ENCODE assay signal across 8 cellular contexts in the genomic region with DNA sequence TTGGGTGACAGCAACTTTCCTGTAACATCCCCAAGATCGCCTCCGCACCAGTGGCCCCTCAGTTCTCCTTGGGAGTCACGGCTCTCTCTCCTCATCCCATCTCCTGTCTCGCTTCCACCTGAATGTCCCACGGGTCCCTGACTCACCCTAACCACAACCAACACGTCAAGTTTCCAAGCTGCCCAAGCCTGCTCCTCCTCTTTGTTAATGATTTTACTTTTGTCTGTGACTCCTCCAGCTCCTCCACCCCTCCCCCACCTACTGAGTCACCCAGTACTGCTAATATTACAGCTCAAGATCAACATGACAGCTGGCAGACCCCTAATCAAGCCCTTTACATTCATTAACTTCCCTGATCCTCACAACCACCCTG. TPM values are rescaled to one million over a fixed set of nuclear protein-coding genes. Genes with fewer than 3 reads are reported as not detected.
DNase-seq lines count a peak whose midpoint lies in the region; ATAC-seq, FAIRE-seq and TF ChIP-seq lines count a peak whose summit lies in the region.

No MANE protein-coding gene starts in this region.

- ATAC-seq in stimulated activated naive CD8-positive, alpha-beta T cell treated with anti-CD3 and anti-CD28 coated beads, Interleukin-15, Interleukin-2, amounts not matched to agents 100 U/mL and 50 U/mL, for 24 hours, result peak; percentile 62
- no peak for ATAC-seq in stimulated activated naive CD8-positive, alpha-beta T cell treated with anti-CD3 and anti-CD28 coated beads, Interleukin-15, amount 100 ng/mL, for 72 hours
- ATAC-seq in activated T-cell treated with anti-CD3 and anti-CD28 coated beads, Interleukin-2, amount 50 U/mL, for 4 hours, result peak; percentile 57 to 65
- ATAC-seq in HG02678 (IDR thresholded peaks at IDR 0.05; ENCODE audit: unreplicated experiment), result no peak
- no peak for ATAC-seq in HG03521 (IDR thresholded peaks at IDR 0.05; ENCODE audit: unreplicated experiment)

- peak; percentile 86 for FAIRE-seq in urothelium cell line (lab: Jason Lieb, UNC)

- peaks cover 23% of the 10 kb centered on the region for H3K4me1 Mint-ChIP-seq in stimulated activated naive CD8-positive, alpha-beta T cell treated with anti-CD3 and anti-CD28 coated beads, Interleukin-15, amount 100 ng/mL, for 72 hours
- H3K4me1 Mint-ChIP-seq in activated T-cell treated with anti-CD3 and anti-CD28 coated beads, Interleukin-2, amount 50 U/mL, for 4 hours (ENCODE audit: low read depth), result peaks cover 12% of the 10 kb centered on the region

- intact Hi-C loops in esophagus muscularis mucosa (cut with DNase I), result no loop called here

- H3K4me3 ChIP-seq in esophagus muscularis mucosa, result no peak overlapping the region

- no peaks in the 10 kb centered on the region for H3K27me3 Mint-ChIP-seq in stimulated activated naive CD8-positive, alpha-beta T cell treated with anti-CD3 and anti-CD28 coated beads, Interleukin-15, amount 100 ng/mL, for 72 hours
- no peaks in the 10 kb centered on the region for H3K27me3 Mint-ChIP-seq in activated T-cell treated with anti-CD3 and anti-CD28 coated beads, Interleukin-2, amount 50 U/mL, for 4 hours (ENCODE audit: low read depth)

- H3K36me3 Mint-ChIP-seq in activated T-cell treated with anti-CD3 and anti-CD28 coated beads, Interleukin-2, amount 50 U/mL, for 4 hours (ENCODE audit: insufficient read depth), result peaks cover 35% of the 10 kb centered on the region

- H3K27ac Mint-ChIP-seq in stimulated activated naive CD8-positive, alpha-beta T cell treated with anti-CD3 and anti-CD28 coated beads, Interleukin-15, amount 100 ng/mL, for 72 hours, result peak overlapping the region in 1 of 2 donors; percentile 47

- peak; percentile 72 for DNase-seq in stimulated activated naive CD8-positive, alpha-beta T cell treated with anti-CD3 and anti-CD28 coated beads, Interleukin-15, Interleukin-2, amounts not matched to agents 100 U/mL and 50 U/mL, for 24 hours
- no peak for DNase-seq in stimulated activated naive CD8-positive, alpha-beta T cell treated with anti-CD3 and anti-CD28 coated beads, Interleukin-15, amount 100 ng/mL, for 72 hours
- DNase-seq in activated T-cell treated with anti-CD3 and anti-CD28 coated beads, Interleukin-2, amount 50 U/mL, for 4 hours, result peak; percentile 34
- DNase-seq in kidney tubule cell (ENCODE audit: low spot score) (peak; percentile 99), urothelium cell line (ENCODE audit: low spot score) (peak; percentile 88), esophagus muscularis mucosa (ENCODE audit: extremely low spot score) (no peak)

- no peak for TF ChIP-seq CTCF in esophagus muscularis mucosa (IDR thresholded peaks at IDR 0.05)

- no peak for TF ChIP-seq POLR2A in esophagus muscularis mucosa (IDR thresholded peaks at IDR 0.05; ENCODE audit: low read depth)

- no peaks in the 10 kb centered on the region for H3K9me3 ChIP-seq in esophagus muscularis mucosa

- H3K27me3 ChIP-seq in esophagus muscularis mucosa, result no peaks in the 10 kb centered on the region

- no peak overlapping the region for H3K4me3 Mint-ChIP-seq in stimulated activated naive CD8-positive, alpha-beta T cell treated with anti-CD3 and anti-CD28 coated beads, Interleukin-15, amount 100 ng/mL, for 72 hours
- no peak overlapping the region for H3K4me3 Mint-ChIP-seq in activated T-cell treated with anti-CD3 and anti-CD28 coated beads, Interleukin-2, amount 50 U/mL, for 4 hours

- H3K36me3 ChIP-seq in esophagus muscularis mucosa, result peaks cover 0 to 44% (median 13%) of the 10 kb centered on the region in 4 donors

- TF ChIP-seq EP300 in esophagus muscularis mucosa (IDR thresholded peaks at IDR 0.05), result no peak

- H3K9me3 Mint-ChIP-seq in stimulated activated naive CD8-positive, alpha-beta T cell treated with anti-CD3 and anti-CD28 coated beads, Interleukin-15, amount 100 ng/mL, for 72 hours, result peaks cover 6 to 7% of the 10 kb centered on the region in 2 donors
- H3K9me3 Mint-ChIP-seq in activated T-cell treated with anti-CD3 and anti-CD28 coated beads, Interleukin-2, amount 50 U/mL, for 4 hours, result no peaks in the 10 kb centered on the region

- H3K4me1 ChIP-seq in esophagus muscularis mucosa, result no peaks in the 10 kb centered on the region

- 89% methylated on average over 6 of the region's 6 CpGs for WGBS in esophagus muscularis mucosa

- H3K27ac ChIP-seq in esophagus muscularis mucosa (replicated peaks in 1 of 4), result no peak overlapping the region

RNA-seq across cellular contexts. Expression of a gene that starts 39.3 kb away (rescaled TPM):
- total RNA-seq in activated T-cell treated with anti-CD3 and anti-CD28 coated beads, Interleukin-2, amount 50 U/mL, for 4 hours, result 10 to 100 TPM; 70.7 to 83.8 (median 79.9) TPM
- 10 to 100 TPM in 3 of 4 donors, 1 to 10 TPM in 1; 9.1 to 18.7 (median 14.6) TPM for total RNA-seq in esophagus muscularis mucosa

Comparison
In these comparisons a context has a peak if more than half of its experiments do, and no peak if none do; other contexts are left out.
1. ATAC-seq: peak in stimulated activated naive CD8-positive, alpha-beta T cell treated with anti-CD3 and anti-CD28 coated beads, Interleukin-15, Interleukin-2, amounts not matched to agents 100 U/mL and 50 U/mL, for 24 hours (single experiment) and activated T-cell treated with anti-CD3 and anti-CD28 coated beads, Interleukin-2, amount 50 U/mL, for 4 hours (2 of 2); none in stimulated activated naive CD8-positive, alpha-beta T cell treated with anti-CD3 and anti-CD28 coated beads, Interleukin-15, amount 100 ng/mL, for 72 hours (single experiment), HG02678 (single experiment) and HG03521 (single experiment).
2. DNase-seq: peak in stimulated activated naive CD8-positive, alpha-beta T cell treated with anti-CD3 and anti-CD28 coated beads, Interleukin-15, Interleukin-2, amounts not matched to agents 100 U/mL and 50 U/mL, for 24 hours (single experiment), activated T-cell treated with anti-CD3 and anti-CD28 coated beads, Interleukin-2, amount 50 U/mL, for 4 hours (single experiment), kidney tubule cell (single experiment) and urothelium cell line (single experiment); none in stimulated activated naive CD8-positive, alpha-beta T cell treated with anti-CD3 and anti-CD28 coated beads, Interleukin-15, amount 100 ng/mL, for 72 hours (0 of 2) and esophagus muscularis mucosa (single experiment).